In genomic region chr4:80036949-80037348, GRCh38 we compare ENCODE assay signal across 9 cellular contexts. TPM values are rescaled to one million over a fixed set of nuclear protein-coding genes. Genes with fewer than 3 reads are reported as not detected.
DNase-seq lines count a peak whose midpoint lies in the region; ATAC-seq and TF ChIP-seq lines count a peak whose summit lies in the region.
"Had no signal": no experiment of that assay in that cellular context is flagged by ENCODE, and none has a peak within 500 bp of the region (broad histone marks: within the 10 kb centered on the region; RNA-seq: fewer than 3 reads in every experiment).

No MANE protein-coding gene starts in this region.

- no peak for TF ChIP-seq CTCF in activated B cell treated with CpG ODN at 0.5 μM for 24 hours (IDR thresholded peaks at IDR 0.05)

- ATAC-seq in GM19395 (IDR thresholded peaks at IDR 0.05; ENCODE audit: unreplicated experiment) = peak; percentile 62
- ATAC-seq in activated B cell treated with CpG ODN at 0.5 μM for 24 hours (ENCODE audit: low read depth) = no peak
- ATAC-seq in GM18519 (IDR thresholded peaks at IDR 0.05; ENCODE audit: low FRiP score, unreplicated experiment) = no peak
- ATAC-seq in HG03135 (IDR thresholded peaks at IDR 0.05; ENCODE audit: unreplicated experiment) = no peak

- H3K9me3 Mint-ChIP-seq in activated B cell treated with CpG ODN at 0.5 μM for 24 hours = no peaks in the 10 kb centered on the region

- no peaks in the 10 kb centered on the region for H3K27me3 Mint-ChIP-seq in activated B cell treated with CpG ODN at 0.5 μM for 24 hours

- H3K4me2 ChIP-seq in skeletal muscle satellite cell (ENCODE audit: low read length) = peak overlapping the region; percentile 63

- peaks cover 39% of the 10 kb centered on the region for H3K36me3 Mint-ChIP-seq in activated B cell treated with CpG ODN at 0.5 μM for 24 hours (ENCODE audit: low read depth)

- H3K36me3 ChIP-seq in skeletal muscle satellite cell (ENCODE audit: insufficient read depth, low read length) = peaks cover 37% of the 10 kb centered on the region

- peaks cover 11% of the 10 kb centered on the region for H3K4me1 ChIP-seq in skeletal muscle satellite cell (ENCODE audit: control insufficient read depth, insufficient read depth, low read length)

- peak overlapping the region; percentile 41 for H3K4me3 Mint-ChIP-seq in activated B cell treated with CpG ODN at 0.5 μM for 24 hours

- H3K9ac ChIP-seq in skeletal muscle satellite cell (ENCODE audit: low read depth, low read length) = peak overlapping the region; percentile 35

- intact Hi-C loops in activated B cell treated with CpG ODN at 0.5 μM for 24 hours (cut with micrococcal nuclease) = no loop called here

- no peak for DNase-seq in activated B cell treated with CpG ODN at 0.5 μM for 24 hours
- peak; percentile 6 for DNase-seq in globus pallidus (ENCODE audit: low spot score)
- no peak for DNase-seq in activated effector memory CD4-positive, alpha-beta T cell treated with anti-CD3 and anti-CD28 coated beads, Interleukin-2, amount 50 U/mL, for 16 hours
- no peak for DNase-seq in stimulated activated CD4-positive, alpha-beta T cell treated with anti-CD3 and anti-CD28 coated beads, Interleukin-15, amount 100 ng/mL, for 24 hours
- DNase-seq: activated CD4-positive, alpha-beta T cell treated with anti-CD3 and anti-CD28 coated beads for 48 hours had no signal

- POLR2A ChIA-PET in activated B cell treated with CpG ODN at 0.5 μM for 24 hours (lab: Charles Lee) = no interaction called here

- H3K4me1 Mint-ChIP-seq in activated B cell treated with CpG ODN at 0.5 μM for 24 hours = peaks cover 21% of the 10 kb centered on the region

- CTCF ChIA-PET in activated B cell treated with CpG ODN at 0.5 μM for 24 hours (lab: Charles Lee) = no interaction called here

- peak overlapping the region; percentile 84 for H3K27ac Mint-ChIP-seq in activated B cell treated with CpG ODN at 0.5 μM for 24 hours

- peak overlapping the region; percentile 2 for H3K4me3 ChIP-seq in skeletal muscle satellite cell (ENCODE audit: low read length)

- H3K9me3 ChIP-seq in skeletal muscle satellite cell (replicated peaks; ENCODE audit: low read length) = no peaks in the 10 kb centered on the region

- H3K27me3 ChIP-seq in skeletal muscle satellite cell (ENCODE audit: control insufficient read depth, insufficient read depth, low read length) = no peaks in the 10 kb centered on the region

RNA-seq across cellular contexts. Expression of gene ANTXR2, which starts 36.1 kb away (rescaled TPM):
- 14.2 and 19.6 TPM in 2 replicates for total RNA-seq in activated B cell treated with CpG ODN at 0.5 μM for 24 hours
- total RNA-seq in skeletal muscle satellite cell (2012; rRNA removed) = 25.6 and 46.1 TPM in 2 replicates
